Comparison of ENCODE assay signal across 20 cellular contexts in genomic region chr6:13437597-13437996, GRCh38.
"Had no signal": no experiment of that assay in that cellular context is flagged by ENCODE, and none has a peak within 500 bp of the region (broad histone marks: within the 10 kb centered on the region; RNA-seq: fewer than 3 reads in every experiment).

No MANE protein-coding gene starts in this region.

- H3K9ac ChIP-seq: parathyroid adenoma had no signal

- H3K9me3 ChIP-seq: right atrium auricular region, sigmoid colon, testis, tibial artery had no signal

- H3K36me3 ChIP-seq: right atrium auricular region, sigmoid colon, tibial artery had no signal

- FAIRE-seq: frontal cortex, keratinocyte had no signal

- H3K27me3 Mint-ChIP-seq: progenitor cell of endocrine pancreas; stimulated activated memory B cell treated with anti-CD40 and anti-IgM and Interleukin-4, amounts not matched to agents 10 μg/mL and 1 μg/mL and 100 μg/mL, for 72 hours; type B pancreatic cell had no signal

- ATAC-seq: naive thymus-derived CD8-positive, alpha-beta T cell; stimulated activated memory B cell treated with anti-CD40 and anti-IgM and Interleukin-4, amounts not matched to agents 10 μg/mL and 1 μg/mL and 100 μg/mL, for 72 hours; stimulated activated naive CD8-positive, alpha-beta T cell treated with anti-CD3 and anti-CD28 coated beads, Interleukin-15, Interleukin-2, amounts not matched to agents 100 U/mL and 50 U/mL, for 24 hours had no signal

- H3K27ac Mint-ChIP-seq: progenitor cell of endocrine pancreas; stimulated activated memory B cell treated with anti-CD40 and anti-IgM and Interleukin-4, amounts not matched to agents 10 μg/mL and 1 μg/mL and 100 μg/mL, for 72 hours; type B pancreatic cell had no signal

- H3K9me3 Mint-ChIP-seq: naive thymus-derived CD8-positive, alpha-beta T cell; type B pancreatic cell had no signal

- H3K36me3 Mint-ChIP-seq: naive thymus-derived CD8-positive, alpha-beta T cell; type B pancreatic cell had no signal

- H3K27me3 ChIP-seq: right atrium auricular region, sigmoid colon, testis, tibial artery had no signal

- H3K4me1 Mint-ChIP-seq: neural crest cell had no signal

- H3K4me3 ChIP-seq: right atrium auricular region, sigmoid colon, testis, tibial artery had no signal

- H3K4me3 Mint-ChIP-seq: naive thymus-derived CD8-positive, alpha-beta T cell; neural crest cell; stimulated activated memory B cell treated with anti-CD40 and anti-IgM and Interleukin-4, amounts not matched to agents 10 μg/mL and 1 μg/mL and 100 μg/mL, for 72 hours; type B pancreatic cell had no signal

- H3K27ac ChIP-seq: parathyroid adenoma, right atrium auricular region, sigmoid colon, testis, tibial artery had no signal

- H2AFZ ChIP-seq: parathyroid adenoma had no signal

- DNase-seq: cerebellar nuclear complex; cortex of kidney; hypothalamus; mesendoderm; naive thymus-derived CD8-positive, alpha-beta T cell; sigmoid colon; stimulated activated CD4-positive, alpha-beta T cell treated with anti-CD3 and anti-CD28 coated beads, Interleukin-2, amount 100 ng/mL, for 24 hours; stimulated activated CD4-positive, alpha-beta T cell treated with anti-CD3 and anti-CD28 coated beads, Interleukin-4, amount 100 ng/mL, for 24 hours; stimulated activated naive CD8-positive, alpha-beta T cell treated with anti-CD3 and anti-CD28 coated beads, Interleukin-15, Interleukin-2, amounts not matched to agents 100 U/mL and 50 U/mL, for 24 hours; substantia nigra; testis; tibial artery had no signal
